29 cellular contexts compared by ENCODE assay signal in the genomic region with DNA sequence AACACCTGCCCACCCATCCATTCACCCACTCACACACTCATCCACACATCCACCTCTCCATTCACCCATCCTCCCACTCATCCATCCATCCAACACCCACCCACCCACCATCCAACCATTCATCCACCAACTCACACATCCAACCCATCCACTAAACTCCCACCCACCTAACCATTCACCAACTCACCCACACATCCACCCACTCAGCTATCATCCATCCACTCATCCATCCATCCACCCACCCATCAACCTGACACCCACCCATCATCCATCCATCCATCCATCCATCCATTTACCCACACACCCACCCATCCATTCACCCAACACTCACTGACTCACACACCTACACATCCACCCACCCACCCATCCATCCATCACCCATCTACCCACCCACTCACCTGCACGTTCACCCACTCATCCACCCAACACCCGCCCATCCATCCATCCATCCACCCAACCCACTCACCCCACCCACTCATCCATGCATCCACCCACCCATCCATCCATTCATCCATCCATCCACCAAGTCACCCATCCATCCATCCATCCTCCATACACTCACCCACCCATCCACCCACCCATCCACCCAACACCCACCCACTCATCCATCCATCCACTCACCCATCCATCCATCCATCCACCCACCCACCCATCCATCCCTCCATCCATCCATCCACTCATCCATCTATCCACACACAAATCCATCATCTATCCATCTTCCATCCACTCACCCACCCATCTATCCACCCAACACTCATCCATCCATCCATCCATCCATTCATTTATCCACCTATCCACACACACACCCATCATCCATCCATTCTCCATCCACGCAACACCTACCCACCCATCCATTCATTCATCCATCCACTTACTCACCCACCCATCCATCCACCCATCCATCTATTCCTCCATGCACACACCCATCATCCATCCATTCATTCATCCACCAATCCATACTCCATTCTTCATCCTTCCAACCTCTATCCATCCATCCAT. TPM values are rescaled to one million over a fixed set of nuclear protein-coding genes. Genes with fewer than 3 reads are reported as not detected.
DNase-seq lines count a peak whose midpoint lies in the region; ATAC-seq and TF ChIP-seq lines count a peak whose summit lies in the region.
"Had no signal": no experiment of that assay in that cellular context is flagged by ENCODE, and none has a peak within 500 bp of the region (broad histone marks: within the 10 kb centered on the region; RNA-seq: fewer than 3 reads in every experiment).

No MANE protein-coding gene starts in this region.

- H2AFZ ChIP-seq in IMR-90 (replicated peaks; ENCODE audit: low read length, poor library complexity) (no peak overlapping the region), neuronal stem cell (ENCODE audit: low read length) (no peak overlapping the region)

- POLR2A ChIA-PET in IMR-90 (lab: Charles Lee; ENCODE audit: unreplicated experiment), result no interaction called here

- H3K27me3 ChIP-seq in IMR-90 (ENCODE audit: control insufficient read depth, insufficient read depth, low read length) (no peaks in the 10 kb centered on the region), neuronal stem cell (ENCODE audit: control insufficient read depth in 3 of 3, insufficient read depth in 3 of 3, low read depth in 1 of 3, low read length in 3 of 3) (peaks cover 0 to 6% (median 2%) of the 10 kb centered on the region in 3 experiments)
- H3K27me3 ChIP-seq: SJSA1 had no signal

- no peaks in the 10 kb centered on the region for H3K4me1 ChIP-seq in IMR-90 (ENCODE audit: control insufficient read depth, insufficient read depth, low read length)
- H3K4me1 ChIP-seq in neuronal stem cell (ENCODE audit: control insufficient read depth in 2 of 2, insufficient read depth in 1 of 2, low read depth in 1 of 2, low read length in 2 of 2), result no peaks in the 10 kb centered on the region
- H3K4me1 ChIP-seq: Caco-2, SJSA1 had no signal

- no peaks in the 10 kb centered on the region for H3K9me1 ChIP-seq in IMR-90 (ENCODE audit: insufficient read depth, low read length)

- H4K5ac ChIP-seq in IMR-90 (ENCODE audit: low read depth, low read length), result no peak overlapping the region

- no peak overlapping the region for H3K9ac ChIP-seq in IMR-90 (ENCODE audit: low read depth, low read length)
- peak overlapping the region; percentile 16 for H3K9ac ChIP-seq in neuronal stem cell (ENCODE audit: low read depth, low read length, poor library complexity)

- in situ Hi-C loops in IMR-90 (cut with MboI; ENCODE audit: low sequenced_read_pairs), result loop anchor here (25.0 kb wide), 1 partner anchor 614 kb away; no protein-coding TSS in a partner anchor

- H3K18ac ChIP-seq in IMR-90 (ENCODE audit: low read depth, low read length), result no peak overlapping the region
- H3K18ac ChIP-seq in neuronal stem cell (ENCODE audit: low read length), result no peak overlapping the region

- H3K9me3 Mint-ChIP-seq in activated naive CD4-positive, alpha-beta T cell treated with anti-CD3 and anti-CD28 coated beads, Interleukin-2, amount 10 ng/mL, durations not matched to agents 7 days and 5 days, result peaks cover 8% of the 10 kb centered on the region
- peaks cover 9% of the 10 kb centered on the region for H3K9me3 Mint-ChIP-seq in stimulated activated memory B cell treated with anti-CD40 and anti-IgM and Interleukin-4, amounts not matched to agents 10 μg/mL and 1 μg/mL and 100 μg/mL, for 72 hours
- H3K9me3 Mint-ChIP-seq: CD8-positive, alpha-beta T cell had no signal

- no peak overlapping the region for H2BK12ac ChIP-seq in neuronal stem cell (ENCODE audit: low read length)

- no peaks in the 10 kb centered on the region for H4K20me1 ChIP-seq in IMR-90 (ENCODE audit: insufficient read depth, low read length)

- no peak for TF ChIP-seq POLR2A in IMR-90 (IDR thresholded peaks at IDR 0.05; ENCODE audit: low read depth, low read length)

- DNase-seq in activated naive CD4-positive, alpha-beta T cell treated with anti-CD3 and anti-CD28 coated beads, Interleukin-2, amount 10 ng/mL, durations not matched to agents 7 days and 5 days, result peak; percentile 6
- no peak for DNase-seq in activated naive CD4-positive, alpha-beta T cell (lab: John Stamatoyannopoulos, UW)
- DNase-seq in IMR-90, result no peak
- no peak for DNase-seq in neuronal stem cell (ENCODE audit: low spot score)
- DNase-seq in midbrain (lab: John Stamatoyannopoulos, UW), result no peak
- DNase-seq in SKM-1 treated with dmso at 0.1 percent for 144 hours (lab: John Stamatoyannopoulos, UW; ENCODE audit: unreplicated experiment), result no peak
- no peak for DNase-seq in NCI-H2171 treated with DMSO at 0.1 percent for 48 hours (lab: John Stamatoyannopoulos, UW)
- DNase-seq: C1 segment of cervical spinal cord; CD8-positive, alpha-beta T cell; DMS79; EL; GDM1; GOT3; NCI-H1092; NCI-H1417 treated with DMSO at 0.1 percent for 48 hours; NCI-H1694 treated with DMSO at 0.1 percent for 48 hours; NCI-H2081; NCI-H226; NCI-H510A; NCI-H69; Right ventricle myocardium superior; RPMI8226 had no signal

- H3K36me3 ChIP-seq in IMR-90 (ENCODE audit: control insufficient read depth, insufficient read depth, low read length) (no peaks in the 10 kb centered on the region), neuronal stem cell (replicated peaks in 1 of 2; ENCODE audit: control insufficient read depth in 2 of 2, insufficient read depth in 2 of 2, low read length in 2 of 2) (no peaks in the 10 kb centered on the region)
- H3K36me3 ChIP-seq: SJSA1 had no signal

- intact Hi-C loops in IMR-90 (cut with micrococcal nuclease), result no loop called here

- H2BK120ac ChIP-seq in IMR-90 (ENCODE audit: low read depth, low read length) (no peak overlapping the region), neuronal stem cell (ENCODE audit: low read depth, low read length) (no peak overlapping the region)

- H3K23ac ChIP-seq in IMR-90 (ENCODE audit: low read depth, low read length) (no peak overlapping the region), neuronal stem cell (ENCODE audit: low read depth, low read length, poor library complexity) (no peak overlapping the region)

- no peak overlapping the region for H3K4ac ChIP-seq in IMR-90 (ENCODE audit: low read depth, low read length)
- H3K4ac ChIP-seq in neuronal stem cell (ENCODE audit: low read length), result no peak overlapping the region

- TF ChIP-seq CTCF in IMR-90 (conservative IDR thresholded peaks at IDR 0.05; ENCODE audit: low read depth, low read length), result no peak

- H3K79me1 ChIP-seq in IMR-90 (ENCODE audit: low read depth in 1 of 2, low read length in 2 of 2) (no peaks in the 10 kb centered on the region), neuronal stem cell (ENCODE audit: low read depth, low read length) (no peaks in the 10 kb centered on the region)

- H3K27ac Mint-ChIP-seq in activated naive CD4-positive, alpha-beta T cell treated with anti-CD3 and anti-CD28 coated beads, Interleukin-2, amount 10 ng/mL, durations not matched to agents 7 days and 5 days, result no peak overlapping the region
- H3K27ac Mint-ChIP-seq in stimulated activated memory B cell treated with anti-CD40 and anti-IgM and Interleukin-4, amounts not matched to agents 10 μg/mL and 1 μg/mL and 100 μg/mL, for 72 hours, result no peak overlapping the region
- H3K27ac Mint-ChIP-seq: CD8-positive, alpha-beta T cell had no signal

- H3K27ac ChIP-seq in IMR-90 (ENCODE audit: insufficient read depth, low read length) (no peak overlapping the region), neuronal stem cell (replicated peaks; ENCODE audit: low read length) (no peak overlapping the region)
- H3K27ac ChIP-seq: HL-60, SJSA1 had no signal

- H2BK15ac ChIP-seq in IMR-90 (ENCODE audit: low read depth, low read length), result no peak overlapping the region
- no peak overlapping the region for H2BK15ac ChIP-seq in neuronal stem cell (ENCODE audit: low read length)

- peaks cover 37% of the 10 kb centered on the region for H3K27me3 Mint-ChIP-seq in activated naive CD4-positive, alpha-beta T cell treated with anti-CD3 and anti-CD28 coated beads, Interleukin-2, amount 10 ng/mL, durations not matched to agents 7 days and 5 days
- H3K27me3 Mint-ChIP-seq in stimulated activated memory B cell treated with anti-CD40 and anti-IgM and Interleukin-4, amounts not matched to agents 10 μg/mL and 1 μg/mL and 100 μg/mL, for 72 hours, result peaks cover 56% of the 10 kb centered on the region

- H2AK9ac ChIP-seq in IMR-90 (replicated peaks; ENCODE audit: low read depth, low read length, poor library complexity), result no peak overlapping the region

- BruUV-seq in IMR-90 (replicated peaks; lab: Mats Ljungman, UMichigan), result no TSS peak

- no peaks in the 10 kb centered on the region for H3K36me3 Mint-ChIP-seq in activated naive CD4-positive, alpha-beta T cell treated with anti-CD3 and anti-CD28 coated beads, Interleukin-2, amount 10 ng/mL, durations not matched to agents 7 days and 5 days
- H3K36me3 Mint-ChIP-seq in stimulated activated memory B cell treated with anti-CD40 and anti-IgM and Interleukin-4, amounts not matched to agents 10 μg/mL and 1 μg/mL and 100 μg/mL, for 72 hours, result peaks cover 6% of the 10 kb centered on the region
- H3K36me3 Mint-ChIP-seq: CD8-positive, alpha-beta T cell had no signal

- TF ChIP-seq RAD21 in IMR-90 (IDR thresholded peaks at IDR 0.05; ENCODE audit: low read length), result no peak

- H3K4me3 ChIP-seq in IMR-90 (ENCODE audit: insufficient read depth, low read depth, low read length), result no peak overlapping the region
- no peak overlapping the region for H3K4me3 ChIP-seq in neuronal stem cell (ENCODE audit: low read length in 2 of 2)
- H3K4me3 ChIP-seq: GM12878, SJSA1 had no signal

- H3K4me1 Mint-ChIP-seq in activated naive CD4-positive, alpha-beta T cell treated with anti-CD3 and anti-CD28 coated beads, Interleukin-2, amount 10 ng/mL, durations not matched to agents 7 days and 5 days, result no peaks in the 10 kb centered on the region
- H3K4me1 Mint-ChIP-seq in stimulated activated memory B cell treated with anti-CD40 and anti-IgM and Interleukin-4, amounts not matched to agents 10 μg/mL and 1 μg/mL and 100 μg/mL, for 72 hours, result no peaks in the 10 kb centered on the region

- no peak overlapping the region for H3K14ac ChIP-seq in IMR-90 (replicated peaks; ENCODE audit: low read depth, low read length)
- H3K14ac ChIP-seq in neuronal stem cell (ENCODE audit: low read length), result no peak overlapping the region

- H3K9me3 ChIP-seq in IMR-90 (ENCODE audit: control insufficient read depth, insufficient read depth, low read length) (peaks cover 2% of the 10 kb centered on the region; the same call in 1 of the 2 replicates), neuronal stem cell (replicated peaks in 1 of 2; ENCODE audit: control insufficient read depth in 2 of 2, insufficient read depth in 1 of 2, low read depth in 1 of 2, low read length in 2 of 2) (peaks cover 0 to 7% of the 10 kb centered on the region in 2 donors)
- H3K9me3 ChIP-seq: Caco-2, SJSA1 had no signal

- H3K4me3 Mint-ChIP-seq in activated naive CD4-positive, alpha-beta T cell treated with anti-CD3 and anti-CD28 coated beads, Interleukin-2, amount 10 ng/mL, durations not matched to agents 7 days and 5 days, result no peak overlapping the region
- no peak overlapping the region for H3K4me3 Mint-ChIP-seq in stimulated activated memory B cell treated with anti-CD40 and anti-IgM and Interleukin-4, amounts not matched to agents 10 μg/mL and 1 μg/mL and 100 μg/mL, for 72 hours
- H3K4me3 Mint-ChIP-seq: CD8-positive, alpha-beta T cell had no signal

- dilution Hi-C loops in IMR-90 (cut with HindIII; ENCODE audit: low sequenced_read_pairs, unreplicated experiment), result no loop called here

- H2BK5ac ChIP-seq in IMR-90 (ENCODE audit: low read depth, low read length, poor library complexity, severe bottlenecking) (peak overlapping the region; percentile 45), neuronal stem cell (ENCODE audit: low read length) (no peak overlapping the region)

- H2BK20ac ChIP-seq in IMR-90 (ENCODE audit: low read depth, low read length), result no peak overlapping the region

- no peak overlapping the region for H3K4me2 ChIP-seq in IMR-90 (ENCODE audit: low read depth, low read length)
- no peak overlapping the region for H3K4me2 ChIP-seq in neuronal stem cell (ENCODE audit: insufficient read depth, low read length, poor library complexity, severe bottlenecking)

- no peak for ATAC-seq in IMR-90 (ENCODE audit: low read depth)
- peak; percentile 47 for ATAC-seq in stimulated activated memory B cell treated with anti-CD40 and anti-IgM and Interleukin-4, amounts not matched to agents 10 μg/mL and 1 μg/mL and 100 μg/mL, for 72 hours
- ATAC-seq: CD8-positive, alpha-beta T cell; GM12878; HCT116 had no signal

- CTCF ChIA-PET in activated naive CD4-positive, alpha-beta T cell treated with anti-CD3 and anti-CD28 coated beads, Interleukin-2, amount 10 ng/mL, durations not matched to agents 7 days and 5 days (lab: Charles Lee), result no interaction called here
- CTCF ChIA-PET in IMR-90 (lab: Yijun Ruan, JAX), result no interaction called here

- H2AK5ac ChIP-seq in IMR-90 (ENCODE audit: low read depth, low read length), result no peak overlapping the region
- no peak overlapping the region for H2AK5ac ChIP-seq in neuronal stem cell (ENCODE audit: low read depth, low read length)

- no peak overlapping the region for H4K91ac ChIP-seq in IMR-90 (ENCODE audit: insufficient read depth, low read depth, low read length)
- no peak overlapping the region for H4K91ac ChIP-seq in neuronal stem cell (ENCODE audit: low read depth, low read length, poor library complexity)

- no peak overlapping the region for H3K56ac ChIP-seq in IMR-90 (ENCODE audit: extremely low read depth, insufficient read depth, low read length)

- 42 to 100% methylated on average over 1 to 3 of the region's 3 CpGs for WGBS in IMR-90 (ENCODE audit: extremely low coverage in 2 of 2, insufficient read length in 1 of 2), 2 experiments
- WGBS in neuronal stem cell (ENCODE audit: extremely low coverage in 2 of 2, insufficient read length in 2 of 2, insufficient replicate concordance in 1 of 2), 2 donors, result 100% methylated on average over 1 to 3 of the region's 3 CpGs

- H4K8ac ChIP-seq in IMR-90 (ENCODE audit: low read depth in 2 of 2, low read length in 2 of 2) (no peak overlapping the region), neuronal stem cell (ENCODE audit: low read depth, low read length) (no peak overlapping the region)

RNA-seq across cellular contexts. Expression of gene PRDM16, which starts 17.4 kb away (rescaled TPM):
- total RNA-seq in IMR-90 (2012; rRNA removed), result not detected in 2 replicates
- polyA plus RNA-seq in IMR-90 (2012; rRNA removed), result 0.02 and 0.06 TPM in 2 replicates
- 0.01 TPM in 2 replicates for polyA plus RNA-seq in IMR-90 (2012; cell fraction: cytosol; rRNA removed)
- 0.03 and 0.05 TPM in 2 replicates for polyA plus RNA-seq in IMR-90 (2012; cell fraction: nucleus; rRNA removed; ENCODE audit: low replicate concordance)
- 7.9 TPM for polyA plus RNA-seq in neuronal stem cell (2013, experiment 1 of 2)
- polyA plus RNA-seq in neuronal stem cell (2013, experiment 2 of 2), result 7.6 TPM
- total RNA-seq: CD8-positive, alpha-beta T cell had no signal
- polyA plus RNA-seq: GM12878 had no signal

RNA-seq across cellular contexts. Expression of gene ACTRT2, which starts 30.3 kb away (rescaled TPM):
- not detected in 2 replicates for total RNA-seq in IMR-90 (2012; rRNA removed)
- polyA plus RNA-seq in IMR-90 (2012; rRNA removed), result not detected in 2 replicates
- not detected in 2 replicates for polyA plus RNA-seq in IMR-90 (2012; cell fraction: cytosol; rRNA removed)
- polyA plus RNA-seq in IMR-90 (2012; cell fraction: nucleus; rRNA removed; ENCODE audit: low replicate concordance), result not detected in 2 replicates
- 0.29 TPM for polyA plus RNA-seq in neuronal stem cell (2013, experiment 1 of 2)
- 0.29 TPM for polyA plus RNA-seq in neuronal stem cell (2013, experiment 2 of 2)
- total RNA-seq: Caco-2; CD8-positive, alpha-beta T cell; GM12878; Right ventricle myocardium superior; SJSA1 had no signal
- polyA plus RNA-seq: AG04450, GM12878 had no signal
